Comparison of ENCODE assay signal across 9 cellular contexts in the genomic region with DNA sequence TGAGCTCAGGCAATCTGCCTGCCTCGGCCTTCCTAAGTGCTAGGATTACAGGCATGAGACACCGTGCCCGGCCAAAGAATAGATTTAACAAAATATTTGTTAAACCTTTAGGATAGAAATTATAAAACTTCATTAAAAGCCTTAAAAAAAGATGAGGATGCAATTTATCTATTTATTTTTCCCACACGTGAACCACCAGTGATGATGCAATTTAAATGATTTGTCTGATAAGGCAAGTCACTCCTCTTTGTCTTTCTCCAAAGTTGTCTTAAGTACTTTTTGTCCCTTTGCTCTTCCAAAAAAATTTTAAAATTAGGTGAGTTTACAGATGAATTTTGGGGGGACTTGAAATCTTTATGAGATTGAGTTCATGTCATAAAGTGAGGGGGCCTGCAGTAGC. TPM values are rescaled to one million over a fixed set of nuclear protein-coding genes. Genes with fewer than 3 reads are reported as not detected.
"Had no signal": no experiment of that assay in that cellular context is flagged by ENCODE, and none has a peak within 500 bp of the region (broad histone marks: within the 10 kb centered on the region; RNA-seq: fewer than 3 reads in every experiment).

No MANE protein-coding gene starts in this region.

- H3K9ac ChIP-seq: KMS-11 had no signal

- FAIRE-seq: HepG2, HTR-8/SVneo had no signal

- H3K4me2 ChIP-seq: KMS-11 had no signal

- ATAC-seq: HepG2 had no signal

- DNase-seq: KBM-7, KG1 had no signal

- H3K27ac ChIP-seq: HL-60, KMS-11 had no signal

RNA-seq across cellular contexts. Expression of gene SLC34A2, which starts 58.2 kb away (rescaled TPM):
- total RNA-seq: HepG2, HT-29, HT1080 had no signal
- polyA plus RNA-seq: HepG2, IgD-negative memory B cell had no signal
